9 cellular contexts compared by ENCODE assay signal in the genomic region with DNA sequence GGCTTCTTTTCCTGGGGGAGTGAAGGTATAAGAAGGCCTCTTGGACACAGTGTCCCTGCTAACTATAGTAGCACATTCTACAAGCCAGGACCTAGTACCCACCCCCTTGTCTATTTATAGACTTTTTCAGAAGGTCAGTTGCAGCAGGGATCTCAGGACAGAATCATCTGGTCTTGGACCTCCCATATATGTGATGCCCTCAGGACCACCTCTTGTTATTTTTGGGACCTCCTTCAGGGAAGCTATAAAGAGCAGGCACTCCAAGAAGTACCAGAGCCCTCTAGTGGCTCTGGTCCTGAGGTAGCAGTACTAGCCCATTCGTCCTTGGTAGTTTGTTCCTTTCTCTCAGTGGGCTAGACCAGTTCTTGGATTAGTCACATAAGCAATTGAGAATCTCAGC. TPM values are rescaled to one million over a fixed set of nuclear protein-coding genes. Genes with fewer than 3 reads are reported as not detected.
DNase-seq lines count a peak whose midpoint lies in the region; ATAC-seq and TF ChIP-seq lines count a peak whose summit lies in the region.
"Had no signal": no experiment of that assay in that cellular context is flagged by ENCODE, and none has a peak within 500 bp of the region (broad histone marks: within the 10 kb centered on the region; RNA-seq: fewer than 3 reads in every experiment).

No MANE protein-coding gene starts in this region.

- H3K9me3 Mint-ChIP-seq in activated naive CD4-positive, alpha-beta T cell treated with anti-CD3 and anti-CD28 coated beads, Interleukin-2, amount 50 U/mL, for 72 hours = no peaks in the 10 kb centered on the region
- no peaks in the 10 kb centered on the region for H3K9me3 Mint-ChIP-seq in CD14-positive monocyte
- H3K9me3 Mint-ChIP-seq: stimulated activated naive CD8-positive, alpha-beta T cell treated with anti-CD3 and anti-CD28 coated beads, Interleukin-15, Interleukin-2, amounts not matched to agents 100 ng/mL and 50 ng/mL, for 24 hours had no signal

- ATAC-seq in activated naive CD4-positive, alpha-beta T cell treated with anti-CD3 and anti-CD28 coated beads, Interleukin-2, amount 50 U/mL, for 72 hours = no peak
- ATAC-seq in foreskin keratinocyte = no peak

- H3K4me1 Mint-ChIP-seq in CD14-positive monocyte = peaks cover 17% of the 10 kb centered on the region

- BruUV-seq in PC-9 (replicated peaks; lab: Mats Ljungman, UMichigan) = no TSS peak

- WGBS in testis, 2 donors = 14 to 45% methylated on average over 1 of the region's 1 CpG
- WGBS in lower leg skin, 2 donors = 7 to 19% methylated on average over 1 of the region's 1 CpG

- H3K9me2 ChIP-seq in PC-9 (ENCODE audit: insufficient read depth) = no peaks in the 10 kb centered on the region

- peaks cover 32% of the 10 kb centered on the region; the same call in 1 of the 2 replicates for H3F3A ChIP-seq in PC-9 (ENCODE audit: insufficient read depth, low read depth)

- H3K27me3 ChIP-seq in PC-9 (ENCODE audit: insufficient read depth, low read depth) (no peaks in the 10 kb centered on the region), foreskin keratinocyte (no peaks in the 10 kb centered on the region), testis (no peaks in the 10 kb centered on the region)

- H3K36me3 ChIP-seq in PC-9 (ENCODE audit: low read depth) = peaks cover 14% of the 10 kb centered on the region
- no peaks in the 10 kb centered on the region for H3K36me3 ChIP-seq in testis (ENCODE audit: low read depth, missing control alignments)

- peak overlapping the region; percentile 12 to 29 for H3K27ac Mint-ChIP-seq in activated naive CD4-positive, alpha-beta T cell treated with anti-CD3 and anti-CD28 coated beads, Interleukin-2, amount 50 U/mL, for 72 hours
- peak overlapping the region in 2 of 7 donors; percentile 21 to 68 for H3K27ac Mint-ChIP-seq in CD14-positive monocyte

- TF ChIP-seq POLR2A in testis (IDR thresholded peaks at IDR 0.05) (no peak), lower leg skin (IDR thresholded peaks at IDR 0.05) (no peak)

- TF ChIP-seq CTCF in PC-9 (conservative IDR thresholded peaks at IDR 0.05) = peak; percentile 39; the same call in 1 of the 2 replicates
- peak; percentile 59 for TF ChIP-seq CTCF in foreskin keratinocyte (conservative IDR thresholded peaks at IDR 0.05)
- TF ChIP-seq CTCF in testis (IDR thresholded peaks at IDR 0.05) = peak in 2 of 3 experiments; percentile 21 to 22
- no peak for TF ChIP-seq CTCF in CD14-positive monocyte (IDR thresholded peaks at IDR 0.05)
- TF ChIP-seq CTCF in lower leg skin (IDR thresholded peaks at IDR 0.05) = no peak

- no peak for DNase-seq in activated naive CD4-positive, alpha-beta T cell treated with anti-CD3 and anti-CD28 coated beads, Interleukin-2, amount 50 U/mL, for 72 hours (ENCODE audit: low spot score in 2 of 2)
- DNase-seq in activated naive CD4-positive, alpha-beta T cell treated with Interleukin-2 at 50 U/mL for 16 hours = no peak
- DNase-seq in PC-9 = no peak
- DNase-seq in foreskin keratinocyte = no peak
- DNase-seq in testis = peak; percentile 27
- DNase-seq in CD14-positive monocyte (ENCODE audit: low spot score) = no peak
- DNase-seq in lower leg skin (ENCODE audit: low spot score in 2 of 2) = no peak
- DNase-seq in OCI-M2 (lab: John Stamatoyannopoulos, UW; ENCODE audit: unreplicated experiment) = no peak

- H3K4me2 ChIP-seq in PC-9 = no peak overlapping the region

- H3K36me3 Mint-ChIP-seq in activated naive CD4-positive, alpha-beta T cell treated with anti-CD3 and anti-CD28 coated beads, Interleukin-2, amount 50 U/mL, for 72 hours = peaks cover 4 to 18% of the 10 kb centered on the region in 2 donors
- H3K36me3 Mint-ChIP-seq in CD14-positive monocyte = peaks cover 53 to 61% of the 10 kb centered on the region in 2 donors

- POLR2A ChIA-PET in PC-9 (lab: Charles Lee; ENCODE audit: unreplicated experiment) = interaction anchor here (0.6 kb wide), 1 partner anchor 224 kb away, joined by 6 read pairs; no protein-coding TSS in a partner anchor

- H3K4me3 ChIP-seq in PC-9 = no peak overlapping the region
- H3K4me3 ChIP-seq in testis = no peak overlapping the region
- no peak overlapping the region for H3K4me3 ChIP-seq in lower leg skin (ENCODE audit: low read depth, poor library complexity, severe bottlenecking)

- H3K4me1 ChIP-seq in PC-9 (replicated peaks; ENCODE audit: insufficient read depth) = peaks cover 4% of the 10 kb centered on the region; the same call in 1 of the 2 replicates
- peaks cover 3% of the 10 kb centered on the region for H3K4me1 ChIP-seq in foreskin keratinocyte
- H3K4me1 ChIP-seq in testis = peaks cover 26% of the 10 kb centered on the region

- H3K27me3 Mint-ChIP-seq in CD14-positive monocyte (ENCODE audit: low read depth in 3 of 3) = peaks cover 0 to 6% (median 0%) of the 10 kb centered on the region in 3 donors
- H3K27me3 Mint-ChIP-seq: stimulated activated naive CD8-positive, alpha-beta T cell treated with anti-CD3 and anti-CD28 coated beads, Interleukin-15, Interleukin-2, amounts not matched to agents 100 ng/mL and 50 ng/mL, for 24 hours had no signal

- CTCF ChIA-PET in PC-9 (lab: Charles Lee) = interaction anchor here (0.5 to 0.6 kb wide), 3 partner anchors 33 to 297 kb away, joined by 3 to 17 read pairs (median 5); no protein-coding TSS in a partner anchor

- H3K9me3 ChIP-seq in PC-9 (ENCODE audit: insufficient read depth, low read depth) (no peaks in the 10 kb centered on the region), testis (no peaks in the 10 kb centered on the region)

- intact Hi-C loops in PC-9 (cut with micrococcal nuclease; ENCODE audit: unreplicated experiment) (no loop called here), testis (cut with DNase I; ENCODE audit: low total_unique reads) (no loop called here), CD14-positive monocyte (cut with micrococcal nuclease) (no loop called here), lower leg skin (cut with DNase I; ENCODE audit: low total_unique reads) (no loop called here)

- H3K4me3 Mint-ChIP-seq in CD14-positive monocyte = no peak overlapping the region
- H3K4me3 Mint-ChIP-seq: stimulated activated naive CD8-positive, alpha-beta T cell treated with anti-CD3 and anti-CD28 coated beads, Interleukin-15, Interleukin-2, amounts not matched to agents 100 ng/mL and 50 ng/mL, for 24 hours had no signal

- H3K27ac ChIP-seq in PC-9 (no peak overlapping the region), foreskin keratinocyte (no peak overlapping the region), testis (peak overlapping the region in 1 of 2 donors; percentile 17)

- no peak overlapping the region for H2AFZ ChIP-seq in PC-9

- no peaks in the 10 kb centered on the region for H3K79me2 ChIP-seq in PC-9 (ENCODE audit: low read depth)

- no peaks in the 10 kb centered on the region for H4K20me1 ChIP-seq in PC-9 (ENCODE audit: insufficient read depth)

RNA-seq across cellular contexts. Expression of a gene that starts 4.3 kb away (rescaled TPM):
- 1 to 10 TPM; 5.2 to 6.3 TPM for total RNA-seq in activated naive CD4-positive, alpha-beta T cell treated with anti-CD3 and anti-CD28 coated beads, Interleukin-2, amount 50 U/mL, for 72 hours
- 6.5 and 6.9 TPM in 2 replicates for total RNA-seq in PC-9 (2021)
- 6.6 and 8.3 TPM in 2 replicates for total RNA-seq in foreskin keratinocyte
- polyA plus RNA-seq in foreskin keratinocyte = 6.1 and 7.6 TPM in 2 replicates
- 10 to 100 TPM; 24.2 to 26.9 TPM for total RNA-seq in testis
- 10.6 TPM for polyA plus RNA-seq in testis (ENCODE audit: insufficient read depth, low read depth, low replicate concordance)
- polyA plus RNA-seq in CD14-positive monocyte = 1 to 10 TPM; 1.7 to 2.0 TPM
- 10 to 100 TPM in 1 of 4 donors, 1 to 10 TPM in 3; 2.8 to 11.0 (median 5.8) TPM for total RNA-seq in lower leg skin

RNA-seq across cellular contexts. Expression of a gene that starts 12.8 kb away (rescaled TPM):
- 10 to 100 TPM; 26.4 to 35.8 TPM for total RNA-seq in activated naive CD4-positive, alpha-beta T cell treated with anti-CD3 and anti-CD28 coated beads, Interleukin-2, amount 50 U/mL, for 72 hours
- 59.4 and 62.8 TPM in 2 replicates for total RNA-seq in PC-9 (2021)
- 24.5 and 30.7 TPM in 2 replicates for total RNA-seq in foreskin keratinocyte
- polyA plus RNA-seq in foreskin keratinocyte = 9.6 and 11.4 TPM in 2 replicates
- total RNA-seq in testis = 10 to 100 TPM; 26.8 to 32.3 TPM
- 20.1 TPM for polyA plus RNA-seq in testis (ENCODE audit: insufficient read depth, low read depth, low replicate concordance)
- polyA plus RNA-seq in CD14-positive monocyte = 1 to 10 TPM; 1.5 to 2.4 TPM
- total RNA-seq in lower leg skin = 10 to 100 TPM; 15.6 to 22.3 (median 18.7) TPM

RNA-seq across cellular contexts. Expression of a gene that starts 29.1 kb away (rescaled TPM):
- total RNA-seq in activated naive CD4-positive, alpha-beta T cell treated with anti-CD3 and anti-CD28 coated beads, Interleukin-2, amount 50 U/mL, for 72 hours = 100 to 1,000 TPM; 319 to 351 TPM
- total RNA-seq in PC-9 (2021) (203 and 205 TPM in 2 replicates), foreskin keratinocyte (150 TPM in 2 replicates), testis (10 to 100 TPM; 67.8 to 70.2 TPM), lower leg skin (100 to 1,000 TPM; 118 to 156 (median 150) TPM)
- polyA plus RNA-seq in foreskin keratinocyte (85.2 and 101 TPM in 2 replicates), testis (ENCODE audit: insufficient read depth, low read depth, low replicate concordance) (63.8 TPM), CD14-positive monocyte (10 to 100 TPM; 55.7 to 86.1 TPM)

RNA-seq across cellular contexts. Expression of a gene that starts 41.2 kb away (rescaled TPM):
- total RNA-seq in activated naive CD4-positive, alpha-beta T cell treated with anti-CD3 and anti-CD28 coated beads, Interleukin-2, amount 50 U/mL, for 72 hours = 1 to 10 TPM in 1 of 2 donors, under 1 TPM in 1; 0.51 to 2.0 TPM
- total RNA-seq in PC-9 (2021) (0.87 and 2.8 TPM in 2 replicates), foreskin keratinocyte (0.20 and 0.21 TPM in 2 replicates), testis (under 1 TPM in 1 of 2 donors, not detected in 1; 0.87 TPM), lower leg skin (not detected)
- polyA plus RNA-seq in foreskin keratinocyte (0.10 TPM in 1 of 2 replicates, not detected in the other), testis (ENCODE audit: insufficient read depth, low read depth, low replicate concordance) (3.9 TPM), CD14-positive monocyte (under 1 TPM in 1 of 2 donors, not detected in 1; 0.21 TPM)

RNA-seq across cellular contexts. Expression of a gene that starts 44.8 kb away (rescaled TPM):
- total RNA-seq in activated naive CD4-positive, alpha-beta T cell treated with anti-CD3 and anti-CD28 coated beads, Interleukin-2, amount 50 U/mL, for 72 hours = 100 to 1,000 TPM in 1 of 2 donors, 10 to 100 TPM in 1; 58.2 to 112 TPM
- total RNA-seq in PC-9 (2021) (78.2 and 82.1 TPM in 2 replicates), foreskin keratinocyte (116 and 122 TPM in 2 replicates), testis (10 to 100 TPM; 62.4 to 63.3 TPM), lower leg skin (10 to 100 TPM; 23.3 to 40.9 (median 37.7) TPM)
- polyA plus RNA-seq in foreskin keratinocyte (120 and 124 TPM in 2 replicates), testis (ENCODE audit: insufficient read depth, low read depth, low replicate concordance) (82.5 TPM), CD14-positive monocyte (100 to 1,000 TPM; 121 to 122 TPM)

Comparison
In these comparisons a context has a peak if more than half of its experiments do, and no peak if none do; other contexts are left out.
1. CTCF ChIP-seq: peak in PC-9 (single experiment), foreskin keratinocyte (single experiment) and testis (2 of 3); none in CD14-positive monocyte (single experiment) and lower leg skin (0 of 3).